8 cellular contexts compared by ENCODE assay signal in genomic region chr4:36244257-36245084, GRCh38. TPM values are rescaled to one million over a fixed set of nuclear protein-coding genes. Genes with fewer than 3 reads are reported as not detected.
DNase-seq lines count a peak whose midpoint lies in the region; ATAC-seq, FAIRE-seq and TF ChIP-seq lines count a peak whose summit lies in the region.

TSS of gene ARAP2 (minus strand) at chr4:36244514. CDS start at chr4:36229486, 15,028 bp downstream.

- peak; percentile 23 for TF ChIP-seq CTCF in RWPE2 (IDR thresholded peaks at IDR 0.05; ENCODE audit: poor library complexity, severe bottlenecking)
- peak; percentile 46 for TF ChIP-seq CTCF in progenitor cell of endocrine pancreas (IDR thresholded peaks at IDR 0.05; ENCODE audit: unreplicated experiment)
- no peak for TF ChIP-seq CTCF in upper lobe of right lung (IDR thresholded peaks at IDR 0.05)

- intact Hi-C loops in activated naive CD4-positive, alpha-beta T cell treated with anti-CD3 and anti-CD28 coated beads for 36 hours (cut with micrococcal nuclease), result loop anchor here (1.0 to 5.0 kb wide), 8 partner anchors 11 to 1442 kb away; partner anchors contain the start of gene RELL1
- intact Hi-C loops in cardiac septum (cut with DNase I) (no loop called here), upper lobe of right lung (cut with DNase I) (no loop called here)

- H3K36me3 ChIP-seq in RWPE2 (ENCODE audit: low read depth) (no peaks in the 10 kb centered on the region), upper lobe of right lung (no peaks in the 10 kb centered on the region)

- H3K27me3 ChIP-seq in RWPE2 (ENCODE audit: insufficient read depth, poor library complexity, severe bottlenecking) (no peaks in the 10 kb centered on the region), upper lobe of right lung (no peaks in the 10 kb centered on the region)

- peaks cover 1% of the 10 kb centered on the region for H3K9me3 Mint-ChIP-seq in activated naive CD4-positive, alpha-beta T cell treated with anti-CD3 and anti-CD28 coated beads for 36 hours
- H3K9me3 Mint-ChIP-seq in progenitor cell of endocrine pancreas (ENCODE audit: low read depth), result peaks cover 1% of the 10 kb centered on the region

- H3K9me3 ChIP-seq in RWPE2 (ENCODE audit: severe bottlenecking), result no peaks in the 10 kb centered on the region
- no peaks in the 10 kb centered on the region for H3K9me3 ChIP-seq in upper lobe of right lung

- H3K27ac ChIP-seq in RWPE2 (ENCODE audit: poor library complexity, severe bottlenecking) (peak within 1 kb of the TSS; percentile 73), upper lobe of right lung (peak within 1 kb of the TSS; percentile 90)

- peak within 1 kb of the TSS; percentile 94 for H3K4me3 Mint-ChIP-seq in activated naive CD4-positive, alpha-beta T cell treated with anti-CD3 and anti-CD28 coated beads for 36 hours
- peak within 1 kb of the TSS; percentile 85 for H3K4me3 Mint-ChIP-seq in progenitor cell of endocrine pancreas (ENCODE audit: low read depth)

- peak within 1 kb of the TSS; percentile 88 for H3K27ac Mint-ChIP-seq in activated naive CD4-positive, alpha-beta T cell treated with anti-CD3 and anti-CD28 coated beads for 36 hours
- peak within 1 kb of the TSS; percentile 92 for H3K27ac Mint-ChIP-seq in progenitor cell of endocrine pancreas

- H3K4me1 Mint-ChIP-seq in activated naive CD4-positive, alpha-beta T cell treated with anti-CD3 and anti-CD28 coated beads for 36 hours (ENCODE audit: low read depth), result peaks cover 24% of the 10 kb centered on the region
- peaks cover 24% of the 10 kb centered on the region for H3K4me1 Mint-ChIP-seq in progenitor cell of endocrine pancreas (ENCODE audit: low read depth)

- no peaks in the 10 kb centered on the region for H3K27me3 Mint-ChIP-seq in activated naive CD4-positive, alpha-beta T cell treated with anti-CD3 and anti-CD28 coated beads for 36 hours (ENCODE audit: low read depth)
- peaks cover 11% of the 10 kb centered on the region for H3K27me3 Mint-ChIP-seq in progenitor cell of endocrine pancreas

- CTCF ChIA-PET in activated naive CD4-positive, alpha-beta T cell treated with anti-CD3 and anti-CD28 coated beads for 36 hours (lab: Charles Lee), result interaction anchor here (0.6 to 4.3 kb wide), 21 partner anchors 9 to 238 kb away, joined by 3 to 26 read pairs (median 4); no protein-coding TSS in a partner anchor

- H3K4me1 ChIP-seq in RWPE2 (ENCODE audit: insufficient read depth, poor library complexity, severe bottlenecking) (peaks cover 12% of the 10 kb centered on the region), upper lobe of right lung (peaks cover 6% of the 10 kb centered on the region)

- peak; percentile 91 for FAIRE-seq in GM19239 (lab: Jason Lieb, UNC)

- H3K4me3 ChIP-seq in RWPE2 (ENCODE audit: severe bottlenecking) (peak within 1 kb of the TSS; percentile 95), upper lobe of right lung (peak within 1 kb of the TSS; percentile 69)

- H3K36me3 Mint-ChIP-seq in activated naive CD4-positive, alpha-beta T cell treated with anti-CD3 and anti-CD28 coated beads for 36 hours (ENCODE audit: low read depth), result peaks cover 11% of the 10 kb centered on the region
- H3K36me3 Mint-ChIP-seq in progenitor cell of endocrine pancreas (ENCODE audit: insufficient read depth), result no peaks in the 10 kb centered on the region

- ATAC-seq in HG03457 (IDR thresholded peaks at IDR 0.05; ENCODE audit: unreplicated experiment) (peak; percentile 63), RWPE2 (ENCODE audit: low read depth) (peak; percentile 82), upper lobe of right lung (peak; percentile 93)

- DNase-seq in C1 segment of cervical spinal cord (lab: John Stamatoyannopoulos, UW), result peak in 10 of 14 donors; percentile 33 to 84 (median 55)
- peak; percentile 42 for DNase-seq in GM19239 (ENCODE audit: insufficient read length, low spot score)
- peak; percentile 72 for DNase-seq in RWPE2 (ENCODE audit: low spot score)
- peak; percentile 77 for DNase-seq in activated naive CD4-positive, alpha-beta T cell treated with anti-CD3 and anti-CD28 coated beads for 36 hours
- peak; percentile 82 for DNase-seq in cardiac septum (ENCODE audit: low spot score)
- peak; percentile 48 for DNase-seq in progenitor cell of endocrine pancreas (ENCODE audit: low spot score, unreplicated experiment)
- DNase-seq in upper lobe of right lung, result peak; percentile 91

RNA-seq across cellular contexts. Expression of gene ARAP2, which starts in this region (rescaled TPM):
- total RNA-seq in activated naive CD4-positive, alpha-beta T cell treated with anti-CD3 and anti-CD28 coated beads for 36 hours, result 10 to 100 TPM; 29.6 to 38.2 TPM
- total RNA-seq in cardiac septum (6.6 TPM), progenitor cell of endocrine pancreas (9.2 and 11.6 TPM in 2 replicates), upper lobe of right lung (57.2 TPM)

Comparison
In these comparisons a context has a peak if more than half of its experiments do, and no peak if none do; other contexts are left out.
1. Peak in every context shown above with its lines: DNase-seq, ATAC-seq, H3K4me3 ChIP-seq and H3K27ac ChIP-seq.